8 cellular contexts compared by ENCODE assay signal in genomic region chr6:111406200-111406711, GRCh38.
DNase-seq lines count a peak whose midpoint lies in the region; ATAC-seq, FAIRE-seq and TF ChIP-seq lines count a peak whose summit lies in the region.

No MANE protein-coding gene starts in this region.

- no peaks in the 10 kb centered on the region for H3K27me3 ChIP-seq in A673 (replicated peaks; ENCODE audit: insufficient read depth, low read depth, low read length, poor library complexity)
- no peaks in the 10 kb centered on the region for H3K27me3 ChIP-seq in CD4-positive, alpha-beta memory T cell (ENCODE audit: insufficient read depth, low read length)

- TF ChIP-seq CTCF in NB4 (IDR thresholded peaks at IDR 0.05; ENCODE audit: low read depth, low read length) (no peak), mucosa of descending colon (IDR thresholded peaks at IDR 0.05) (no peak), A673 (conservative IDR thresholded peaks at IDR 0.05; ENCODE audit: low read depth, low read length) (no peak)

- no TSS peak for BruUV-seq in A673 (replicated peaks; lab: Mats Ljungman, UMichigan)

- H3K4me3 ChIP-seq in NB4 (ENCODE audit: low read depth, low read length) (no peak overlapping the region), mucosa of descending colon (no peak overlapping the region), A673 (ENCODE audit: low read depth, low read length, poor library complexity, severe bottlenecking) (no peak overlapping the region)
- no peak overlapping the region for H3K4me3 ChIP-seq in CD4-positive, alpha-beta memory T cell (ENCODE audit: low read length in 2 of 2)

- no peak for TF ChIP-seq POLR2A in NB4 (IDR thresholded peaks at IDR 0.05; ENCODE audit: extremely low read depth, insufficient read length)

- CTCF ChIA-PET in A673 (lab: Charles Lee) = no interaction called here
- CTCF ChIA-PET in CD4-positive, alpha-beta memory T cell (lab: Charles Lee; ENCODE audit: partially characterized antibody) = no interaction called here

- peaks cover 0 to 4% (median 0%) of the 10 kb centered on the region in 8 donors for H3K9me3 Mint-ChIP-seq in CD4-positive, alpha-beta memory T cell

- intact Hi-C loops in mucosa of descending colon (cut with DNase I, micrococcal nuclease) = no loop called here
- intact Hi-C loops in A673 (cut with micrococcal nuclease; ENCODE audit: unreplicated experiment) = no loop called here
- intact Hi-C loops in CD4-positive, alpha-beta memory T cell (cut with micrococcal nuclease) = no loop called here
- intact Hi-C loops in left colon (cut with DNase I, micrococcal nuclease) = no loop called here

- H3K4me3 Mint-ChIP-seq in CD4-positive, alpha-beta memory T cell = no peak overlapping the region

- H3K4me1 ChIP-seq in mucosa of descending colon (ENCODE audit: low read depth) (no peaks in the 10 kb centered on the region), A673 (ENCODE audit: insufficient read depth, low read length, poor library complexity, severe bottlenecking) (no peaks in the 10 kb centered on the region)
- H3K4me1 ChIP-seq in CD4-positive, alpha-beta memory T cell (ENCODE audit: insufficient read depth, low read length) = no peaks in the 10 kb centered on the region

- peak overlapping the region in 2 of 7 donors; percentile 3 to 22 for H3K27ac Mint-ChIP-seq in CD4-positive, alpha-beta memory T cell

- DNase-seq in NB4 (ENCODE audit: low read depth) = peak; percentile 64
- DNase-seq in mucosa of descending colon = no peak
- no peak for DNase-seq in HTR-8/SVneo (ENCODE audit: insufficient read length, low spot score)
- DNase-seq in A673 (ENCODE audit: low spot score) = no peak
- DNase-seq in CD4-positive, alpha-beta memory T cell = no peak
- no peak for DNase-seq in left colon

- ATAC-seq in GM18858 (IDR thresholded peaks at IDR 0.05; ENCODE audit: unreplicated experiment) (peak; percentile 99), HG02571 (IDR thresholded peaks at IDR 0.05; ENCODE audit: unreplicated experiment) (peak; percentile 98), mucosa of descending colon (peak; percentile 66), left colon (no peak)

- no peak for FAIRE-seq in HTR-8/SVneo (lab: Jason Lieb, UNC)

- H3K27ac ChIP-seq in A673 (ENCODE audit: low read depth, low read length, poor library complexity, severe bottlenecking) = no peak overlapping the region
- no peak overlapping the region for H3K27ac ChIP-seq in CD4-positive, alpha-beta memory T cell (ENCODE audit: low read depth, low read length)

- POLR2A ChIA-PET in A673 (lab: Charles Lee; ENCODE audit: low non-redundant PET) = no interaction called here
- POLR2A ChIA-PET in CD4-positive, alpha-beta memory T cell (lab: Charles Lee; ENCODE audit: partially characterized antibody) = no interaction called here

- H3K9me3 ChIP-seq in mucosa of descending colon (no peaks in the 10 kb centered on the region), A673 (ENCODE audit: low read depth, low read length, poor library complexity, severe bottlenecking) (peaks cover 10% of the 10 kb centered on the region)
- H3K9me3 ChIP-seq in CD4-positive, alpha-beta memory T cell (ENCODE audit: control insufficient read depth in 1 of 2, low read length in 2 of 2) = no peaks in the 10 kb centered on the region

- no peaks in the 10 kb centered on the region for H3K36me3 ChIP-seq in mucosa of descending colon (ENCODE audit: low read depth)
- H3K36me3 ChIP-seq in A673 (ENCODE audit: insufficient read depth, low read length, poor library complexity, severe bottlenecking) = peaks cover 22% of the 10 kb centered on the region
- peaks cover 6% of the 10 kb centered on the region for H3K36me3 ChIP-seq in CD4-positive, alpha-beta memory T cell (ENCODE audit: insufficient read depth, low read length)

- no peaks in the 10 kb centered on the region for H3K27me3 Mint-ChIP-seq in CD4-positive, alpha-beta memory T cell

- peaks cover 7 to 14% (median 11%) of the 10 kb centered on the region in 4 donors for H3K4me1 Mint-ChIP-seq in CD4-positive, alpha-beta memory T cell

- H3K36me3 Mint-ChIP-seq in CD4-positive, alpha-beta memory T cell = peaks cover 51 to 67% of the 10 kb centered on the region in 2 donors
